9 cellular contexts compared by ENCODE assay signal in the genomic region with DNA sequence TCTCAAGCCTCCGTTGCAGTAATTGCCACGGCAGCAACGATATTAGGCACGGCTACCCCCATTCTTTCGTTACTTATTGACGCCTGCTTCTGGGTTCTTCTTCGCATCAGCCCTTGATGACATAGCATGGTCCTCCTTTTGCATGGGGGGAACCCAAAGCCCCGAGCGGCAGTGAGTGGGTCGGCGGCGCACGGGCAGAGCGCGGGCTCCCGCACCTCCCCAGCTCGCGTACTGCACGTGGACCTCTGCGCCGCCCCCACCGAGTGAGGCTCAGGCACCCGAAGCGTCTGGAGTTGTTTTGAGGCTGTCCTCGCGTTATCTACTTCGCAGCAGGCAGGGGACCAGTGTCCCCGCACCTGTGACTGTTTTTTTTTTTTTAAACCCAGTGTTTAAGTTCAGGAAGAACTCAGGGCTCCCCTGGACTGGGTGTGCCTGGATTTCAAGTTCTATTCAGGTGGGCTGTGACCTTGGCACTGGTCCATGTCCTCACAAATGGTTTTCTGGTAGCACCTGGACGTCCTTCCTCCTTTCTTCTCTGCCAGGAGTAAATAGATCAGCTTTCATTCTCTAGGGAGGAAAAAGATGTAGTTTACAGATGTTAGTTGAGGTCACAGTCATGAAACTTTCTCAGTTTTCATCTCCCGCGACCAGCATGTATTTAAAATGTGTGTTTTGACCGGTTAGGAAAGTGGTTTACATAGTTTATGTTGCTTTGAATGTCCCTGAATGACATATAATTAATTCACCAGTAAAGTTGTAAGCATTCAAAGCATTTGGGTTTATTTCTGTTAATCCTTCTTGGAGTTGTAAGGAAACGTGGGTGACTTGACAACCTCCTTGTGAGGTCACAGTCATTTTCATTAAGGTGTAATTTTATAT. TPM values are rescaled to one million over a fixed set of nuclear protein-coding genes. Genes with fewer than 3 reads are reported as not detected.
DNase-seq lines count a peak whose midpoint lies in the region; ATAC-seq, FAIRE-seq and TF ChIP-seq lines count a peak whose summit lies in the region.
"Had no signal": no experiment of that assay in that cellular context is flagged by ENCODE, and none has a peak within 500 bp of the region (broad histone marks: within the 10 kb centered on the region; RNA-seq: fewer than 3 reads in every experiment).

No MANE protein-coding gene starts in this region.

- ATAC-seq in GM21717 (IDR thresholded peaks at IDR 0.05; ENCODE audit: unreplicated experiment), result no peak

- H2AFZ ChIP-seq in neural cell (ENCODE audit: low read depth, low read length), result no peak overlapping the region

- H3K4me3 ChIP-seq in colonic mucosa (peak overlapping the region; percentile 30), neural cell (ENCODE audit: low read length) (peak overlapping the region; percentile 67)

- intact Hi-C loops in colonic mucosa (cut with DNase I), result no loop called here

- H3K9ac ChIP-seq in colonic mucosa (ENCODE audit: low read depth in 2 of 2, low read length in 2 of 2) (no peak overlapping the region), neural cell (ENCODE audit: low read length) (no peak overlapping the region)

- H3K27ac ChIP-seq in colonic mucosa (no peak overlapping the region), neural cell (ENCODE audit: low read length) (no peak overlapping the region)

- TF ChIP-seq RAD21 in neural cell (conservative IDR thresholded peaks at IDR 0.05), result no peak

- DNase-seq in NCI-H2227 (lab: John Stamatoyannopoulos, UW; ENCODE audit: unreplicated experiment) (peak; percentile 36), NCI-H2227 treated with DMSO at 0.1 percent for 48 hours (lab: John Stamatoyannopoulos, UW) (no peak), NCI-H345 treated with DMSO at 0.1 percent for 48 hours (lab: John Stamatoyannopoulos, UW; ENCODE audit: unreplicated experiment) (peak; percentile 68), colonic mucosa (no peak), frontal cortex (ENCODE audit: low spot score in 2 of 2) (no peak), NCI-H446 treated with DMSO at 0.1 percent for 48 hours (lab: John Stamatoyannopoulos, UW) (no peak)

- peaks cover 39% of the 10 kb centered on the region for H3K27me3 ChIP-seq in colonic mucosa
- H3K27me3 ChIP-seq in neural cell (ENCODE audit: insufficient read depth, low read depth, low read length), result peaks cover 32% of the 10 kb centered on the region

- no peaks in the 10 kb centered on the region for H4K20me1 ChIP-seq in neural cell (ENCODE audit: insufficient read depth)

- H3K4me2 ChIP-seq in neural cell (ENCODE audit: low read length), result peak overlapping the region; percentile 51

- no peak for TF ChIP-seq EP300 in neural cell (conservative IDR thresholded peaks at IDR 0.05; ENCODE audit: poor library complexity, severe bottlenecking)

- no peak for TF ChIP-seq CTCF in colonic mucosa (IDR thresholded peaks at IDR 0.05)
- TF ChIP-seq CTCF in neural cell (IDR thresholded peaks at IDR 0.05; ENCODE audit: poor library complexity, severe bottlenecking), result no peak

- H3K79me2 ChIP-seq in neural cell (replicated peaks; ENCODE audit: insufficient read depth, low read length), result no peaks in the 10 kb centered on the region

- H3F3A ChIP-seq in neural cell (ENCODE audit: insufficient read depth, low read length, poor library complexity, severe bottlenecking), result no peaks in the 10 kb centered on the region

- no peaks in the 10 kb centered on the region for H3K9me2 ChIP-seq in neural cell (ENCODE audit: insufficient read depth, low read length)

- H3K36me3 ChIP-seq in colonic mucosa (no peaks in the 10 kb centered on the region), neural cell (ENCODE audit: insufficient read depth, low read length) (no peaks in the 10 kb centered on the region)

- FAIRE-seq in frontal cortex (lab: Jason Lieb, UNC), result no peak

- H3K9me3 ChIP-seq in colonic mucosa (no peaks in the 10 kb centered on the region), neural cell (ENCODE audit: low read length) (no peaks in the 10 kb centered on the region)

- H3K4me1 ChIP-seq in colonic mucosa, result no peaks in the 10 kb centered on the region

TF ChIP-seq in neural cell, 6 proteins besides CTCF, POLR2A, EP300 and RAD21:
- no peak for TF ChIP-seq REST (IDR thresholded peaks at IDR 0.05; ENCODE audit: borderline replicate concordance)
- no peak for TF ChIP-seq MXI1 (conservative IDR thresholded peaks at IDR 0.05; ENCODE audit: poor library complexity, severe bottlenecking)
- TF ChIP-seq EZH2 (IDR thresholded peaks at IDR 0.05; ENCODE audit: borderline replicate concordance, insufficient read depth, low read length, poor library complexity, severe bottlenecking), result no peak
- no peak for TF ChIP-seq SMC3 (conservative IDR thresholded peaks at IDR 0.05; ENCODE audit: poor library complexity)
- TF ChIP-seq POLR2AphosphoS5 (IDR thresholded peaks at IDR 0.05), result peak; percentile 23

RNA-seq across cellular contexts. Expression of gene FOXN4, which starts 1.4 kb away (rescaled TPM):
- total RNA-seq in colonic mucosa (not detected), frontal cortex (under 0.01 TPM)
- 0.14 and 0.30 TPM in 2 replicates for polyA plus RNA-seq in neural cell
- polyA minus RNA-seq in neural cell, result not detected in 2 replicates
- total RNA-seq: T-helper 1 cell treated with Interleukin-12 subunit alpha and Interleukin-12 subunit beta and Interleukin-4 antibody, amounts not matched to agents 30 ng/mL and 1 ng/mL, for 36 hours had no signal

RNA-seq across cellular contexts. Expression of gene MYO1H, which starts 37.2 kb away (rescaled TPM):
- under 1 TPM in 1 of 2 donors, not detected in 1; 0.21 TPM for total RNA-seq in colonic mucosa
- polyA plus RNA-seq in neural cell, result 9.2 and 10.6 TPM in 2 replicates
- polyA minus RNA-seq in neural cell, result 2.2 and 2.5 TPM in 2 replicates
- under 0.01 TPM for total RNA-seq in frontal cortex
- total RNA-seq: T-helper 1 cell treated with Interleukin-12 subunit alpha and Interleukin-12 subunit beta and Interleukin-4 antibody, amounts not matched to agents 30 ng/mL and 1 ng/mL, for 36 hours had no signal

Comparison
In these comparisons a context has a peak if more than half of its experiments do, and no peak if none do; other contexts are left out.
1. DNase-seq: peak in NCI-H2227 (single experiment) and NCI-H345 treated with DMSO at 0.1 percent for 48 hours (single experiment); none in NCI-H2227 treated with DMSO at 0.1 percent for 48 hours (single experiment), colonic mucosa (single experiment), frontal cortex (0 of 2) and NCI-H446 treated with DMSO at 0.1 percent for 48 hours (single experiment).